ENCODE assay signal across 8 cellular contexts in the genomic region with DNA sequence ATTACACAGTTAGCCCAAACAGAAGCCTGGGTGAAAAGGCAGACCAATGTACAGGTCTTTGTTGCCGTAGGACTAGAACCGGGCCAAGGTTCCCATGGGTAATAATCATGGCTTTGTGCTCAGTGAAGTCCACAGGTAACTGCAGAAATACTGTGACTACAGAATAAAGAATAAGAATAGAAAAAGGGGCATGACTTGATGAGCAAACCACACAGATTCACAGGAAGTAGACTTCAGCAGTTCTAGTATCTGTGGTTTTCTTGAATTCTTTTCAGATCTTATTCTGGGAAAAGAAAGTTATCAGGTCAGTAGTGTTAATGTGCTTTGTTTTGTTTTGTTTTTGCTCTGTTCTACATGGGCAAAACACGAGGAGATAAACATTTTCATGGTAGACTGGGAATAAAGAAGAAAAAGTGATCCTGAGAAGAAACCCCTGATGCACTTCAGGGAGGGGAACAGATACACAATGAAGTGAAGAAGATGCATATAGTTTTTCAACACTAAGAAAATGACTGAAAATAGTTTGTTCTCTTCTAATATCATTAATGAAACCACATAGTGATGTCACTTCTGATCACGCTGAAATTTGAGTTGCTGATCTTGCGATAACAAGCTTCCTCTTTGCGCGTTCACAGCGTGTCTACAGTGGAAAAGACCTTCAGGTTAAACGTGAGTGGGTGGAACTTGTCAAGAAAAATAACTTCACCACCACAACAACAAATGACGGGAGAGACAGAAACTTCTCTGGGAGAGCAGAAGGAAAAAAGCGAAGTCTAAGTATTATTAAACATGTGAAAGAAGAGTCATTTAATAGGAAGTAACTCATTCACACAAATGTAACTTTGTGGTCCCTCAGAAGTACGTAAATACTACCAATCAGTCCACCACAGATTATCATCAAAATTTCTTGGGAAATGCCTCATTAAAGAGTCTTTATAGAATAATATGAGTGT.
DNase-seq lines count a peak whose midpoint lies in the region; ATAC-seq lines count a peak whose summit lies in the region.

No MANE protein-coding gene starts in this region.

- peak overlapping the region; percentile 57 for H3K27ac ChIP-seq in CD8-positive, alpha-beta memory T cell (ENCODE audit: low read depth, low read length)
- H3K27ac ChIP-seq in KOPT-K1 (ENCODE audit: low read depth, low read length, poor library complexity, severe bottlenecking) (peak overlapping the region; percentile 62), Karpas-422 (ENCODE audit: low read length) (no peak overlapping the region)

- no peaks in the 10 kb centered on the region for H3K27me3 Mint-ChIP-seq in CD8-positive, alpha-beta memory T cell
- no peaks in the 10 kb centered on the region for H3K27me3 Mint-ChIP-seq in activated T-helper 17 cell treated with anti-CD3 and anti-CD28 coated beads, Interleukin-2, amount 50 U/mL, for 72 hours

- CTCF ChIA-PET in CD8-positive, alpha-beta memory T cell (lab: Charles Lee): interaction anchor here (1.0 to 1.1 kb wide), 2 partner anchors 9 to 181 kb away, joined by 3 read pairs; no protein-coding TSS in a partner anchor

- H3K36me3 Mint-ChIP-seq in CD8-positive, alpha-beta memory T cell: peaks cover 0 to 15% (median 2%) of the 10 kb centered on the region in 3 donors
- H3K36me3 Mint-ChIP-seq in activated T-helper 17 cell treated with anti-CD3 and anti-CD28 coated beads, Interleukin-2, amount 50 U/mL, for 72 hours (ENCODE audit: low read depth): peaks cover 27% of the 10 kb centered on the region

- ATAC-seq in GM21447 (IDR thresholded peaks at IDR 0.05; ENCODE audit: unreplicated experiment): peak; percentile 92
- ATAC-seq in activated T-helper 17 cell treated with anti-CD3 and anti-CD28 coated beads, Interleukin-2, amount 50 U/mL, for 72 hours (replicated peaks): peak; percentile 54

- no peaks in the 10 kb centered on the region for H3K27me3 ChIP-seq in CD8-positive, alpha-beta memory T cell (ENCODE audit: insufficient read depth, low read length, poor library complexity, severe bottlenecking)
- H3K27me3 ChIP-seq in Karpas-422 (ENCODE audit: low read length): peaks cover 2% of the 10 kb centered on the region; the same call in 1 of the 2 replicates

- H3K4me3 Mint-ChIP-seq in CD8-positive, alpha-beta memory T cell: peak overlapping the region; percentile 67 to 81 (median 76)
- peak overlapping the region; percentile 82 for H3K4me3 Mint-ChIP-seq in activated T-helper 17 cell treated with anti-CD3 and anti-CD28 coated beads, Interleukin-2, amount 50 U/mL, for 72 hours

- H3K9me3 ChIP-seq in CD8-positive, alpha-beta memory T cell (ENCODE audit: low read length): no peaks in the 10 kb centered on the region
- no peaks in the 10 kb centered on the region for H3K9me3 ChIP-seq in KOPT-K1 (ENCODE audit: insufficient read depth, low read length, poor library complexity, severe bottlenecking)
- H3K9me3 ChIP-seq in Karpas-422 (ENCODE audit: low read length): no peaks in the 10 kb centered on the region

- H3K4me2 ChIP-seq in Karpas-422 (ENCODE audit: low read depth, low read length, poor library complexity, severe bottlenecking): no peak overlapping the region

- peak; percentile 33 to 79 (median 67) for DNase-seq in CD8-positive, alpha-beta memory T cell
- peak; percentile 24 to 73 for DNase-seq in stimulated activated CD4-positive, alpha-beta T cell treated with anti-CD3 and anti-CD28 coated beads, Interleukin-4, amount 100 ng/mL, for 4 hours
- DNase-seq in Karpas-422 (no peak), NCI-H1930 (lab: John Stamatoyannopoulos, UW) (no peak), NCI-H1694 (lab: John Stamatoyannopoulos, UW) (no peak)

- H3K9me3 Mint-ChIP-seq in CD8-positive, alpha-beta memory T cell: peaks cover 0 to 5% (median 0%) of the 10 kb centered on the region in 5 donors
- peaks cover 3% of the 10 kb centered on the region for H3K9me3 Mint-ChIP-seq in activated T-helper 17 cell treated with anti-CD3 and anti-CD28 coated beads, Interleukin-2, amount 50 U/mL, for 72 hours

- peaks cover 78 to 93% (median 92%) of the 10 kb centered on the region in 3 donors for H3K4me1 Mint-ChIP-seq in CD8-positive, alpha-beta memory T cell
- peaks cover 68% of the 10 kb centered on the region for H3K4me1 Mint-ChIP-seq in activated T-helper 17 cell treated with anti-CD3 and anti-CD28 coated beads, Interleukin-2, amount 50 U/mL, for 72 hours

- H4K20me1 ChIP-seq in Karpas-422 (ENCODE audit: insufficient read depth, low read depth, low read length): no peaks in the 10 kb centered on the region

- H3K4me1 ChIP-seq in CD8-positive, alpha-beta memory T cell (ENCODE audit: insufficient read depth, low read length): peaks cover 69% of the 10 kb centered on the region
- H3K4me1 ChIP-seq in Karpas-422 (ENCODE audit: low read length): no peaks in the 10 kb centered on the region

- H3K4me3 ChIP-seq in CD8-positive, alpha-beta memory T cell (ENCODE audit: low read length): peak overlapping the region; percentile 42
- no peak overlapping the region for H3K4me3 ChIP-seq in Karpas-422 (ENCODE audit: low read length)

- H3K79me2 ChIP-seq in Karpas-422 (ENCODE audit: low read length): no peaks in the 10 kb centered on the region

- H3K36me3 ChIP-seq in CD8-positive, alpha-beta memory T cell (ENCODE audit: insufficient read depth, low read length): no peaks in the 10 kb centered on the region
- H3K36me3 ChIP-seq in KOPT-K1 (ENCODE audit: insufficient read depth, low read length) (no peaks in the 10 kb centered on the region), Karpas-422 (ENCODE audit: insufficient read depth, low read length) (no peaks in the 10 kb centered on the region)

- no peak overlapping the region for H3K9ac ChIP-seq in Karpas-422 (ENCODE audit: low read length)

- peak overlapping the region; percentile 85 to 100 (median 92) for H3K27ac Mint-ChIP-seq in CD8-positive, alpha-beta memory T cell
- peak overlapping the region; percentile 97 for H3K27ac Mint-ChIP-seq in activated T-helper 17 cell treated with anti-CD3 and anti-CD28 coated beads, Interleukin-2, amount 50 U/mL, for 72 hours

- H3K9me2 ChIP-seq in Karpas-422 (replicated peaks; ENCODE audit: insufficient read depth, low read length): no peaks in the 10 kb centered on the region

- H2AFZ ChIP-seq in Karpas-422 (ENCODE audit: low read length): no peak overlapping the region

- POLR2A ChIA-PET in CD8-positive, alpha-beta memory T cell (lab: Charles Lee): interaction anchor here (0.7 kb wide), 1 partner anchor 8 kb away, joined by 4 read pairs; no protein-coding TSS in a partner anchor

Comparison
In these comparisons a context has a peak if more than half of its experiments do, and no peak if none do; other contexts are left out.
1. DNase-seq: peak in CD8-positive, alpha-beta memory T cell (5 of 5) and stimulated activated CD4-positive, alpha-beta T cell treated with anti-CD3 and anti-CD28 coated beads, Interleukin-4, amount 100 ng/mL, for 4 hours (2 of 2); none in Karpas-422 (single experiment), NCI-H1930 (0 of 2) and NCI-H1694 (single experiment).